Comparison of ENCODE assay signal across 16 cellular contexts in genomic region chr3:46995901-46996562, GRCh38. TPM values are rescaled to one million over a fixed set of nuclear protein-coding genes. Genes with fewer than 3 reads are reported as not detected.
DNase-seq lines count a peak whose midpoint lies in the region; ATAC-seq and TF ChIP-seq lines count a peak whose summit lies in the region.
"Had no signal": no experiment of that assay in that cellular context is flagged by ENCODE, and none has a peak within 500 bp of the region (broad histone marks: within the 10 kb centered on the region; RNA-seq: fewer than 3 reads in every experiment).

No MANE protein-coding gene starts in this region.

- peak; percentile 12 for DNase-seq in left ventricle myocardium inferior
- no peak for DNase-seq in left ventricle myocardium superior
- DNase-seq in T-helper 17 cell, result no peak
- peak; percentile 44 for DNase-seq in lower lobe of right lung
- DNase-seq in aorta, result peak; percentile 45 to 71
- DNase-seq in brain microvascular endothelial cell, result no peak
- DNase-seq in amniotic stem cell (lab: John Stamatoyannopoulos, UW), result no peak
- DNase-seq in foreskin fibroblast, result no peak
- DNase-seq: H9, KBM-7, NCI-H1436, NCI-H2029, NCI-H748 treated with DMSO at 0.1 percent for 48 hours, RPMI8226 had no signal

- H3K27ac ChIP-seq in left ventricle myocardium inferior (replicated peaks) (no peak overlapping the region), lower lobe of right lung (no peak overlapping the region), aorta (ENCODE audit: low read depth in 1 of 2, low read length in 2 of 2) (no peak overlapping the region), brain microvascular endothelial cell (no peak overlapping the region)

- intact Hi-C loops in left ventricle myocardium inferior (cut with micrococcal nuclease) (loop anchor here (5.0 kb wide), 1 partner anchor 74 kb away; no protein-coding TSS in a partner anchor), left ventricle myocardium superior (cut with micrococcal nuclease) (loop anchor here (5.0 kb wide), 1 partner anchor 69 kb away; no protein-coding TSS in a partner anchor), lower lobe of right lung (cut with DNase I) (no loop called here), aorta (cut with DNase I) (no loop called here)

- WGBS in aorta, 2 donors, result 93% methylated on average over 19 to 22 of the region's 22 CpGs

- H3K4me3 Mint-ChIP-seq in T-helper 17 cell, result no peak overlapping the region
- H3K4me3 Mint-ChIP-seq: CD14-positive monocyte, H9 had no signal

- no peaks in the 10 kb centered on the region for H3K4me1 ChIP-seq in left ventricle myocardium inferior
- peaks cover 9% of the 10 kb centered on the region for H3K4me1 ChIP-seq in lower lobe of right lung
- no peaks in the 10 kb centered on the region for H3K4me1 ChIP-seq in aorta (ENCODE audit: control insufficient read depth in 1 of 2, insufficient read depth in 2 of 2, low read length in 2 of 2)

- peaks cover 31% of the 10 kb centered on the region for H3K4me1 Mint-ChIP-seq in T-helper 17 cell

- H3K27me3 ChIP-seq in left ventricle myocardium inferior (ENCODE audit: low read depth), result no peaks in the 10 kb centered on the region
- H3K27me3 ChIP-seq in lower lobe of right lung (ENCODE audit: low read depth), result no peaks in the 10 kb centered on the region
- no peaks in the 10 kb centered on the region for H3K27me3 ChIP-seq in aorta (ENCODE audit: control insufficient read depth in 1 of 2, insufficient read depth in 2 of 2, low read length in 1 of 2)
- no peaks in the 10 kb centered on the region for H3K27me3 ChIP-seq in brain microvascular endothelial cell (replicated peaks)

- H3K36me3 ChIP-seq in left ventricle myocardium inferior, result peaks cover 24% of the 10 kb centered on the region
- H3K36me3 ChIP-seq in lower lobe of right lung, result peaks cover 96% of the 10 kb centered on the region
- no peaks in the 10 kb centered on the region for H3K36me3 ChIP-seq in aorta (ENCODE audit: control insufficient read depth in 1 of 2, insufficient read depth in 2 of 2, low read length in 1 of 2)
- H3K36me3 ChIP-seq in brain microvascular endothelial cell (replicated peaks), result no peaks in the 10 kb centered on the region

- no peak overlapping the region for H3K4me3 ChIP-seq in left ventricle myocardium inferior
- no peak overlapping the region for H3K4me3 ChIP-seq in lower lobe of right lung
- no peak overlapping the region for H3K4me3 ChIP-seq in aorta (ENCODE audit: low read length in 2 of 2)
- no peak overlapping the region for H3K4me3 ChIP-seq in brain microvascular endothelial cell (ENCODE audit: low read depth, low read length)
- H3K4me3 ChIP-seq in foreskin fibroblast (ENCODE audit: low read depth in 1 of 2, low read length in 2 of 2), result no peak overlapping the region
- H3K4me3 ChIP-seq: A549 had no signal

- peak overlapping the region; percentile 14 for H3K27ac Mint-ChIP-seq in T-helper 17 cell

- H3K27me3 Mint-ChIP-seq in T-helper 17 cell, result no peaks in the 10 kb centered on the region

- peaks cover 2% of the 10 kb centered on the region for H3K36me3 Mint-ChIP-seq in T-helper 17 cell (ENCODE audit: low read depth)

- H3K9me3 ChIP-seq in left ventricle myocardium inferior (replicated peaks) (no peaks in the 10 kb centered on the region), T-helper 17 cell (ENCODE audit: control insufficient read depth, low read length, poor library complexity, severe bottlenecking) (no peaks in the 10 kb centered on the region), lower lobe of right lung (no peaks in the 10 kb centered on the region), aorta (ENCODE audit: control insufficient read depth, low read length) (no peaks in the 10 kb centered on the region)
- H3K9me3 ChIP-seq: A549 had no signal

- no peak for TF ChIP-seq CTCF in left ventricle myocardium inferior (IDR thresholded peaks at IDR 0.05; ENCODE audit: borderline replicate concordance)
- TF ChIP-seq CTCF in lower lobe of right lung (IDR thresholded peaks at IDR 0.05), result no peak
- TF ChIP-seq CTCF in brain microvascular endothelial cell (IDR thresholded peaks at IDR 0.05; ENCODE audit: low read depth, low read length, missing control alignments), result no peak
- no peak for TF ChIP-seq CTCF in foreskin fibroblast (IDR thresholded peaks at IDR 0.05; ENCODE audit: low read depth, low read length)

- in situ Hi-C loops in brain microvascular endothelial cell (cut with HindIII; ENCODE audit: low pct_ligation_motif_present, low sequenced_read_pairs), result no loop called here

- no peak for ATAC-seq in left ventricle myocardium superior
- ATAC-seq in T-helper 17 cell, result no peak
- no peak for ATAC-seq in lower lobe of right lung
- no peak for ATAC-seq in aorta (ENCODE audit: low FRiP score)
- ATAC-seq: A549 had no signal

RNA-seq across cellular contexts. Expression of gene NBEAL2, which starts 16.6 kb away (rescaled TPM):
- total RNA-seq in left ventricle myocardium inferior, result 12.6 TPM
- 11.4 TPM for total RNA-seq in left ventricle myocardium superior
- total RNA-seq in T-helper 17 cell, result 100 to 1,000 TPM; 285 to 303 TPM
- 97.0 TPM for total RNA-seq in lower lobe of right lung
- total RNA-seq in aorta, result 10 to 100 TPM; 26.2 to 45.8 TPM
- polyA plus RNA-seq in aorta, result 10 to 100 TPM in 1 of 2 donors, 1 to 10 TPM in 1; 6.3 to 55.8 TPM

RNA-seq across cellular contexts. Expression of gene CCDC12, which starts 19.5 kb away (rescaled TPM):
- total RNA-seq in left ventricle myocardium inferior (31.0 TPM), left ventricle myocardium superior (29.6 TPM), T-helper 17 cell (10 to 100 TPM; 67.6 to 75.8 TPM), lower lobe of right lung (42.9 TPM), aorta (10 to 100 TPM; 30.5 to 35.9 TPM)
- polyA plus RNA-seq in aorta, result 10 to 100 TPM; 43.5 to 46.5 TPM

Comparison
In these comparisons a context has a peak if more than half of its experiments do, and no peak if none do; other contexts are left out.
1. DNase-seq: peak in left ventricle myocardium inferior (single experiment), lower lobe of right lung (single experiment) and aorta (2 of 2); none in left ventricle myocardium superior (single experiment), T-helper 17 cell (0 of 3), brain microvascular endothelial cell (single experiment), amniotic stem cell (single experiment) and foreskin fibroblast (0 of 2).
2. intact Hi-C loops: an anchor here in left ventricle myocardium inferior (5.0 kb wide) and left ventricle myocardium superior (5.0 kb wide); none called in lower lobe of right lung and aorta.